In genomic region chr11:73403541-73403940, GRCh38 we compare ENCODE assay signal across 19 cellular contexts. TPM values are rescaled to one million over a fixed set of nuclear protein-coding genes. Genes with fewer than 3 reads are reported as not detected.
DNase-seq lines count a peak whose midpoint lies in the region; ATAC-seq and TF ChIP-seq lines count a peak whose summit lies in the region.
"Had no signal": no experiment of that assay in that cellular context is flagged by ENCODE, and none has a peak within 500 bp of the region (broad histone marks: within the 10 kb centered on the region; RNA-seq: fewer than 3 reads in every experiment).

No MANE protein-coding gene starts in this region.

- peaks cover 4% of the 10 kb centered on the region for H3K4me1 ChIP-seq in cardiac muscle cell (ENCODE audit: low read depth)
- H3K4me1 ChIP-seq: HAP-1 had no signal

- intact Hi-C loops in left cardiac atrium (cut with DNase I), result no loop called here

- no peaks in the 10 kb centered on the region for H3K9me3 Mint-ChIP-seq in activated T-helper 17 cell treated with anti-CD3 and anti-CD28 coated beads, Interleukin-2, amount 50 U/mL, for 72 hours
- no peaks in the 10 kb centered on the region for H3K9me3 Mint-ChIP-seq in naive B cell
- H3K9me3 Mint-ChIP-seq: activated CD4-positive, alpha-beta memory T cell treated with anti-CD3 and anti-CD28 coated beads, Interleukin-2, amount 10 ng/mL, durations not matched to agents 7 days and 5 days; activated naive CD8-positive, alpha-beta T cell treated with anti-CD3 and anti-CD28 coated beads, Interleukin-2, amount 10 ng/mL, durations not matched to agents 7 days and 5 days; CD8-positive, alpha-beta memory T cell; naive thymus-derived CD4-positive, alpha-beta T cell; stimulated activated memory B cell treated with anti-CD40 and anti-IgM and Interleukin-4, amounts not matched to agents 10 μg/mL and 1 μg/mL and 100 μg/mL, for 72 hours; T-cell had no signal

- TF ChIP-seq CTCF in cardiac muscle cell (IDR thresholded peaks at IDR 0.05; ENCODE audit: low read depth, low read length), result no peak

- peak overlapping the region; percentile 54 for H3K27ac Mint-ChIP-seq in activated T-helper 17 cell treated with anti-CD3 and anti-CD28 coated beads, Interleukin-2, amount 50 U/mL, for 72 hours
- peak overlapping the region in 4 of 6 donors; percentile 39 to 78 (median 73) for H3K27ac Mint-ChIP-seq in naive B cell
- H3K27ac Mint-ChIP-seq: activated CD4-positive, alpha-beta memory T cell treated with anti-CD3 and anti-CD28 coated beads, Interleukin-2, amount 10 ng/mL, durations not matched to agents 7 days and 5 days; activated naive CD8-positive, alpha-beta T cell treated with anti-CD3 and anti-CD28 coated beads, Interleukin-2, amount 10 ng/mL, durations not matched to agents 7 days and 5 days had no signal

- H3K27me3 Mint-ChIP-seq in activated T-helper 17 cell treated with anti-CD3 and anti-CD28 coated beads, Interleukin-2, amount 50 U/mL, for 72 hours, result no peaks in the 10 kb centered on the region
- no peaks in the 10 kb centered on the region for H3K27me3 Mint-ChIP-seq in naive B cell
- H3K27me3 Mint-ChIP-seq: activated CD4-positive, alpha-beta memory T cell treated with anti-CD3 and anti-CD28 coated beads, Interleukin-2, amount 10 ng/mL, durations not matched to agents 7 days and 5 days; activated naive CD8-positive, alpha-beta T cell treated with anti-CD3 and anti-CD28 coated beads, Interleukin-2, amount 10 ng/mL, durations not matched to agents 7 days and 5 days; CD8-positive, alpha-beta memory T cell; naive thymus-derived CD4-positive, alpha-beta T cell; stimulated activated memory B cell treated with anti-CD40 and anti-IgM and Interleukin-4, amounts not matched to agents 10 μg/mL and 1 μg/mL and 100 μg/mL, for 72 hours; T-cell had no signal

- no peak overlapping the region for H3K4me3 Mint-ChIP-seq in activated T-helper 17 cell treated with anti-CD3 and anti-CD28 coated beads, Interleukin-2, amount 50 U/mL, for 72 hours
- no peak overlapping the region for H3K4me3 Mint-ChIP-seq in naive B cell
- H3K4me3 Mint-ChIP-seq: activated CD4-positive, alpha-beta memory T cell treated with anti-CD3 and anti-CD28 coated beads, Interleukin-2, amount 10 ng/mL, durations not matched to agents 7 days and 5 days; activated naive CD8-positive, alpha-beta T cell treated with anti-CD3 and anti-CD28 coated beads, Interleukin-2, amount 10 ng/mL, durations not matched to agents 7 days and 5 days; CD8-positive, alpha-beta memory T cell; naive thymus-derived CD4-positive, alpha-beta T cell; stimulated activated memory B cell treated with anti-CD40 and anti-IgM and Interleukin-4, amounts not matched to agents 10 μg/mL and 1 μg/mL and 100 μg/mL, for 72 hours; T-cell had no signal

- H3K4me1 Mint-ChIP-seq in activated T-helper 17 cell treated with anti-CD3 and anti-CD28 coated beads, Interleukin-2, amount 50 U/mL, for 72 hours, result no peaks in the 10 kb centered on the region
- H3K4me1 Mint-ChIP-seq in naive B cell, result peaks cover 5 to 20% (median 10%) of the 10 kb centered on the region in 3 donors
- H3K4me1 Mint-ChIP-seq: activated CD4-positive, alpha-beta memory T cell treated with anti-CD3 and anti-CD28 coated beads, Interleukin-2, amount 10 ng/mL, durations not matched to agents 7 days and 5 days; CD8-positive, alpha-beta memory T cell had no signal

- ATAC-seq in left cardiac atrium, result no peak
- no peak for ATAC-seq in activated T-helper 17 cell treated with anti-CD3 and anti-CD28 coated beads, Interleukin-2, amount 50 U/mL, for 72 hours (replicated peaks)
- ATAC-seq in naive B cell (ENCODE audit: low read depth in 2 of 2), result no peak
- ATAC-seq: stimulated activated memory B cell treated with anti-CD40 and anti-IgM and Interleukin-4, amounts not matched to agents 10 μg/mL and 1 μg/mL and 100 μg/mL, for 72 hours had no signal

- no peaks in the 10 kb centered on the region for H3K27me3 ChIP-seq in cardiac muscle cell
- H3K27me3 ChIP-seq: SJSA1 had no signal

- H3K4me3 ChIP-seq in cardiac muscle cell, result no peak overlapping the region
- H3K4me3 ChIP-seq: HAP-1, SJSA1 had no signal

- no peaks in the 10 kb centered on the region for H3K36me3 ChIP-seq in cardiac muscle cell
- H3K36me3 ChIP-seq: HAP-1 had no signal

- H3K27ac ChIP-seq in cardiac muscle cell, result peak overlapping the region; percentile 31
- H3K27ac ChIP-seq: SJSA1 had no signal

- no peak for DNase-seq in cardiac muscle cell (ENCODE audit: low read depth in 1 of 2, low spot score in 1 of 2)
- no peak for DNase-seq in left cardiac atrium
- no peak for DNase-seq in naive B cell
- no peak for DNase-seq in hypothalamus (lab: John Stamatoyannopoulos, UW)
- DNase-seq in pons (ENCODE audit: low spot score), result no peak
- DNase-seq in NCI-H1694 treated with DMSO at 0.1 percent for 48 hours (lab: John Stamatoyannopoulos, UW), result no peak
- DNase-seq: activated CD4-positive, alpha-beta memory T cell treated with anti-CD3 and anti-CD28 coated beads, Interleukin-2, amount 10 ng/mL, durations not matched to agents 7 days and 5 days; activated CD4-positive, alpha-beta T cell treated with anti-CD3 and anti-CD28 coated beads for 1 hour; activated CD8-positive, alpha-beta memory T cell treated with anti-CD3 and anti-CD28 coated beads, Interleukin-2, amount 50 U/mL, for 4 hours; activated naive CD8-positive, alpha-beta T cell treated with anti-CD3 and anti-CD28 coated beads, Interleukin-2, amount 10 ng/mL, durations not matched to agents 7 days and 5 days; naive thymus-derived CD4-positive, alpha-beta T cell; NCI-H187; NCI-H2171; T-cell had no signal

- H3K36me3 Mint-ChIP-seq in activated T-helper 17 cell treated with anti-CD3 and anti-CD28 coated beads, Interleukin-2, amount 50 U/mL, for 72 hours (ENCODE audit: low read depth), result peaks cover 41% of the 10 kb centered on the region
- H3K36me3 Mint-ChIP-seq in naive B cell, result no peaks in the 10 kb centered on the region

- H3K9me3 ChIP-seq in cardiac muscle cell (ENCODE audit: low read depth), result no peaks in the 10 kb centered on the region
- H3K9me3 ChIP-seq: HAP-1, SJSA1 had no signal

RNA-seq across cellular contexts. Expression of gene RELT, which starts 27.3 kb away (rescaled TPM):
- total RNA-seq in cardiac muscle cell, result 10.4 and 18.7 TPM in 2 replicates
- 9.3 and 14.8 TPM in 2 replicates for polyA plus RNA-seq in cardiac muscle cell
- total RNA-seq in left cardiac atrium, result 1 to 10 TPM; 4.3 to 8.3 TPM
- total RNA-seq in activated T-helper 17 cell treated with anti-CD3 and anti-CD28 coated beads, Interleukin-2, amount 50 U/mL, for 72 hours, result 10 to 100 TPM; 31.2 to 39.9 TPM
- 10 to 100 TPM; 16.3 to 35.1 (median 21.2) TPM for polyA plus RNA-seq in naive B cell (ENCODE audit: low read depth in 6 of 6)
